In genomic region chr14:102824832-102825231, GRCh38 we compare ENCODE assay signal across 13 cellular contexts. TPM values are rescaled to one million over a fixed set of nuclear protein-coding genes. Genes with fewer than 3 reads are reported as not detected.
DNase-seq lines count a peak whose midpoint lies in the region; ATAC-seq, FAIRE-seq and TF ChIP-seq lines count a peak whose summit lies in the region.
"Had no signal": no experiment of that assay in that cellular context is flagged by ENCODE, and none has a peak within 500 bp of the region (broad histone marks: within the 10 kb centered on the region; RNA-seq: fewer than 3 reads in every experiment).

No MANE protein-coding gene starts in this region.

- TF ChIP-seq CTCF in HFFc6 (IDR thresholded peaks at IDR 0.05) (no peak), keratinocyte (optimal IDR thresholded peaks at IDR 0.05 in 1 of 3, IDR thresholded peaks at IDR 0.05 in 1 of 3, conservative IDR thresholded peaks at IDR 0.05 in 1 of 3; ENCODE audit: extremely low read depth in 1 of 3, insufficient read depth in 2 of 3, low read length in 3 of 3) (peak in 2 of 3 experiments; percentile 9 to 39), endodermal cell (conservative IDR thresholded peaks at IDR 0.05) (no peak)

- peak overlapping the region; percentile 34 for H3K27ac ChIP-seq in keratinocyte (ENCODE audit: control insufficient read depth, insufficient read depth, low read length)
- H3K27ac ChIP-seq in endodermal cell (ENCODE audit: low read depth, low read length): no peak overlapping the region
- H3K27ac ChIP-seq: breast epithelium, C4-2B, neutrophil had no signal

- H3K4me3 Mint-ChIP-seq in HFFc6 (no peak overlapping the region), endodermal cell (no peak overlapping the region)

- H3K9me3 ChIP-seq in keratinocyte (ENCODE audit: control insufficient read depth, low read depth, low read length): no peaks in the 10 kb centered on the region
- H3K9me3 ChIP-seq in endodermal cell (ENCODE audit: control insufficient read depth, low read length): no peaks in the 10 kb centered on the region
- H3K9me3 ChIP-seq: breast epithelium, neutrophil had no signal

- H3K4me2 ChIP-seq in keratinocyte (ENCODE audit: control insufficient read depth, extremely low read depth, insufficient read depth, low read depth, low read length): peak overlapping the region; percentile 53

- no peaks in the 10 kb centered on the region for H3K36me3 ChIP-seq in keratinocyte (ENCODE audit: control insufficient read depth in 2 of 2, extremely low read depth in 1 of 2, insufficient read depth in 2 of 2, low read length in 2 of 2)
- H3K36me3 ChIP-seq in endodermal cell (ENCODE audit: control insufficient read depth, insufficient read depth, low read length): no peaks in the 10 kb centered on the region
- H3K36me3 ChIP-seq: breast epithelium had no signal

- H3K36me3 Mint-ChIP-seq in HFFc6 (ENCODE audit: low read depth) (no peaks in the 10 kb centered on the region), endodermal cell (ENCODE audit: low read depth) (no peaks in the 10 kb centered on the region)

- peak; percentile 17 for DNase-seq in A172 (ENCODE audit: low spot score)
- DNase-seq in HFFc6: peak; percentile 63
- DNase-seq in cerebellar cortex (ENCODE audit: low spot score): peak; percentile 88
- DNase-seq in keratinocyte (ENCODE audit: low read depth, low spot score): peak; percentile 33
- no peak for DNase-seq in HT-29 (ENCODE audit: low spot score)
- no peak for DNase-seq in T-helper 2 cell
- DNase-seq in endodermal cell: no peak
- DNase-seq: NCI-H1694, SHP77 had no signal

- no peaks in the 10 kb centered on the region for H3K9me3 Mint-ChIP-seq in HFFc6
- H3K9me3 Mint-ChIP-seq in endodermal cell: no peaks in the 10 kb centered on the region

- 91 to 94% methylated on average over 7 to 8 of the region's 8 CpGs for WGBS in endodermal cell (ENCODE audit: insufficient coverage in 1 of 2, insufficient read length in 1 of 2), 2 experiments

- no peak for FAIRE-seq in keratinocyte (lab: Jason Lieb, UNC)

- H3K4me1 Mint-ChIP-seq in HFFc6 (ENCODE audit: low read depth) (peaks cover 37% of the 10 kb centered on the region), endodermal cell (peaks cover 17% of the 10 kb centered on the region)

- peaks cover 10% of the 10 kb centered on the region for H4K20me1 ChIP-seq in keratinocyte (ENCODE audit: control insufficient read depth, extremely low read depth, insufficient read depth, low read length)

- H3K79me2 ChIP-seq in keratinocyte (ENCODE audit: control insufficient read depth, insufficient read depth, low read length): peaks cover 58% of the 10 kb centered on the region

- ATAC-seq in HG03521 (IDR thresholded peaks at IDR 0.05; ENCODE audit: unreplicated experiment): no peak

- no peak overlapping the region for H2AFZ ChIP-seq in keratinocyte (ENCODE audit: control insufficient read depth, low read length)

- dilution Hi-C loops in keratinocyte (cut with MboI; ENCODE audit: extremely low pct_ligation_motif_present, low sequenced_read_pairs): no loop called here

- H3K9me1 ChIP-seq in keratinocyte (ENCODE audit: control insufficient read depth, extremely low read depth, insufficient read depth, low read length): peaks cover 10% of the 10 kb centered on the region

- H3K4me3 ChIP-seq in keratinocyte (ENCODE audit: control insufficient read depth in 2 of 3, extremely low read depth in 1 of 3, insufficient read depth in 2 of 3, low read depth in 1 of 3, low read length in 3 of 3) (no peak overlapping the region), endodermal cell (ENCODE audit: low read length) (no peak overlapping the region)
- H3K4me3 ChIP-seq: breast epithelium had no signal

- H3K27me3 ChIP-seq in keratinocyte (ENCODE audit: control insufficient read depth, extremely low read depth, insufficient read depth, low read length) (no peaks in the 10 kb centered on the region), endodermal cell (ENCODE audit: control insufficient read depth, insufficient read depth, low read length, poor library complexity, severe bottlenecking) (no peaks in the 10 kb centered on the region)
- H3K27me3 ChIP-seq: breast epithelium, neutrophil had no signal

- peaks cover 15% of the 10 kb centered on the region for H3K4me1 ChIP-seq in keratinocyte (ENCODE audit: control insufficient read depth, extremely low read depth, insufficient read depth, low read length)
- H3K4me1 ChIP-seq in endodermal cell (ENCODE audit: control insufficient read depth, insufficient read depth, low read length): no peaks in the 10 kb centered on the region
- H3K4me1 ChIP-seq: breast epithelium had no signal

- H3K27me3 Mint-ChIP-seq in HFFc6 (ENCODE audit: insufficient read depth) (no peaks in the 10 kb centered on the region; the same call in 1 of the 2 replicates), endodermal cell (ENCODE audit: insufficient read depth) (no peaks in the 10 kb centered on the region)

- H3K27ac Mint-ChIP-seq in HFFc6 (peak overlapping the region; percentile 29; the same call in 1 of the 2 replicates), endodermal cell (no peak overlapping the region)

- H3K9ac ChIP-seq in keratinocyte (ENCODE audit: control insufficient read depth, extremely low read depth, insufficient read depth, low read length) (no peak overlapping the region), endodermal cell (ENCODE audit: extremely low read depth, low read length, poor library complexity, severe bottlenecking) (no peak overlapping the region)

RNA-seq across cellular contexts. Expression of gene TRAF3, which starts 47.6 kb away (rescaled TPM):
- total RNA-seq in A172 (2014; rRNA removed; shearing (Covaris generic)): 14.0 and 16.8 TPM in 2 replicates
- total RNA-seq in HFFc6 (2021; fragmentation: NEBNext Ultra II Directional; extraction: Animal tissue kit (Norgen Biotek cat#: 25700)): 10 to 100 TPM; 19.9 to 28.8 (median 22.6) TPM
- 11.0 to 20.1 TPM (median 12.5 TPM) in 3 replicates for polyA plus RNA-seq in keratinocyte
- 11.3 TPM for polyA plus RNA-seq in keratinocyte (2011; ENCODE audit: low read depth)
- polyA plus RNA-seq in keratinocyte (2011; cell fraction: cytosol; rRNA removed): 14.0 and 17.4 TPM in 2 replicates
- 18.8 and 22.7 TPM in 2 replicates for polyA plus RNA-seq in keratinocyte (2011; cell fraction: nucleus; rRNA removed)
- polyA plus RNA-seq in keratinocyte (2012; ENCODE audit: low replicate concordance): 5.2 and 16.8 TPM in 2 replicates
- 21.9 to 45.6 TPM (median 25.2 TPM) in 3 replicates for polyA minus RNA-seq in keratinocyte
- 12.5 TPM for polyA minus RNA-seq in keratinocyte (2011; cell fraction: cytosol; rRNA and poly(A)+ RNA removed)
- polyA minus RNA-seq in keratinocyte (2011; cell fraction: nucleus; rRNA and poly(A)+ RNA removed): 11.1 and 14.6 TPM in 2 replicates
- total RNA-seq in HT-29 (2014; rRNA removed; shearing (Covaris generic)): 8.7 and 13.5 TPM in 2 replicates
- 10 to 100 TPM; 16.7 to 23.8 TPM for total RNA-seq in endodermal cell
- 17.5 TPM for polyA plus RNA-seq in endodermal cell (2013, experiment 1 of 2)
- 18.9 TPM for polyA plus RNA-seq in endodermal cell (2013, experiment 2 of 2)

Comparison
In these comparisons a context has a peak if more than half of its experiments do, and no peak if none do; other contexts are left out.
1. DNase-seq: peak in A172 (single experiment), HFFc6 (single experiment), cerebellar cortex (single experiment) and keratinocyte (single experiment); none in HT-29 (single experiment), T-helper 2 cell (0 of 5) and endodermal cell (single experiment).
2. CTCF ChIP-seq: peak in keratinocyte (2 of 3); none in HFFc6 (single experiment) and endodermal cell (single experiment).